In genomic region chr12:104143918-104144317, GRCh38 we compare ENCODE assay signal across 35 cellular contexts.
"Had no signal": no experiment of that assay in that cellular context is flagged by ENCODE, and none has a peak within 500 bp of the region (broad histone marks: within the 10 kb centered on the region; RNA-seq: fewer than 3 reads in every experiment).

No MANE protein-coding gene starts in this region.

- ATAC-seq: activated CD4-positive, CD25-positive, alpha-beta regulatory T cell treated with anti-CD3 and anti-CD28 coated beads, Interleukin-2, amount 50 U/mL, for 24 hours; activated CD8-positive, alpha-beta memory T cell treated with anti-CD3 and anti-CD28 coated beads, Interleukin-2, amount 10 ng/mL, durations not matched to agents 7 days and 5 days; esophagus mucosa; T-helper 17 cell had no signal

- DNase-seq: activated B cell treated with CpG ODN at 0.5 μM for 24 hours; activated CD4-positive, alpha-beta memory T cell treated with anti-CD3 and anti-CD28 coated beads, Interleukin-2, amount 10 ng/mL, durations not matched to agents 7 days and 5 days; activated CD4-positive, alpha-beta T cell treated with anti-CD3 and anti-CD28 coated beads, Interleukin-2, amount 10 ng/mL, durations not matched to agents 7 days and 5 days; activated CD4-positive, alpha-beta T cell treated with anti-CD3 and anti-CD28 coated beads, Interleukin-2, amount 50 U/mL, for 4 hours; activated CD8-positive, alpha-beta memory T cell treated with anti-CD3 and anti-CD28 coated beads, Interleukin-2, amount 10 ng/mL, durations not matched to agents 7 days and 5 days; activated CD8-positive, alpha-beta memory T cell treated with anti-CD3 and anti-CD28 coated beads, Interleukin-2, amount 50 U/mL, for 4 hours; activated effector memory CD4-positive, alpha-beta T cell treated with anti-CD3 and anti-CD28 coated beads, Interleukin-2, amount 50 U/mL, for 16 hours; activated naive CD4-positive, alpha-beta T cell treated with anti-CD3 and anti-CD28 coated beads for 36 hours; activated naive CD8-positive, alpha-beta T cell treated with anti-CD3 and anti-CD28 coated beads, Interleukin-2, amount 10 ng/mL, durations not matched to agents 7 days and 5 days; activated T-cell treated with anti-CD3 and anti-CD28 coated beads, Interleukin-2, amount 50 U/mL, for 1 hour; activated T-cell treated with anti-CD3 and anti-CD28 coated beads, Interleukin-2, amount 50 U/mL, for 48 hours; amniotic stem cell; anterior cingulate cortex; brain microvascular endothelial cell; dorsolateral prefrontal cortex; effector memory CD4-positive, alpha-beta T cell; endodermal cell; foreskin fibroblast; head of caudate nucleus; T-helper 1 cell; T-helper 17 cell; T1000; WERI-Rb-1 had no signal

- H3K36me3 ChIP-seq: brain microvascular endothelial cell, WERI-Rb-1 had no signal

- H3K27ac ChIP-seq: brain microvascular endothelial cell, coronary artery, dorsolateral prefrontal cortex, WERI-Rb-1 had no signal

- H3K36me3 Mint-ChIP-seq: activated naive CD4-positive, alpha-beta T cell treated with anti-CD3 and anti-CD28 coated beads, Interleukin-2, amount 50 U/mL, for 24 hours; activated naive CD8-positive, alpha-beta T cell treated with anti-CD3 and anti-CD28 coated beads, Interleukin-2, amount 10 ng/mL, durations not matched to agents 7 days and 5 days had no signal

- H3K4me3 ChIP-seq: coronary artery, dorsolateral prefrontal cortex had no signal

- FAIRE-seq: astrocyte, bronchial epithelial cell, frontal cortex had no signal

- H3K4me1 Mint-ChIP-seq: central memory CD8-positive, alpha-beta T cell had no signal

- H3K27me3 ChIP-seq: brain microvascular endothelial cell, dorsolateral prefrontal cortex had no signal

- H3K9me3 Mint-ChIP-seq: activated naive CD4-positive, alpha-beta T cell treated with anti-CD3 and anti-CD28 coated beads, Interleukin-2, amount 50 U/mL, for 24 hours; activated naive CD8-positive, alpha-beta T cell treated with anti-CD3 and anti-CD28 coated beads, Interleukin-2, amount 10 ng/mL, durations not matched to agents 7 days and 5 days; activated T-helper 1 cell treated with anti-CD3 and anti-CD28 coated beads, Interleukin-12 subunit alpha, Interleukin-12 subunit beta, Interleukin-2, Interleukin-4 antibody, amounts not matched to agents 30 ng/mL and 10 ng/mL and 1 ng/mL, durations not matched to agents 14 hours and 24 hours and 36 hours; central memory CD8-positive, alpha-beta T cell; T-helper 2 cell treated with Interferon-gamma antibody and Interleukin-4, amounts not matched to agents 5 μg/mL and 100 μg/mL, for 36 hours had no signal

- H3K4me3 Mint-ChIP-seq: activated B cell treated with CpG ODN at 0.5 μM for 24 hours; activated CD4-positive, alpha-beta memory T cell treated with anti-CD3 and anti-CD28 coated beads, Interleukin-2, amount 10 ng/mL, durations not matched to agents 7 days and 5 days; activated CD4-positive, alpha-beta T cell treated with anti-CD3 and anti-CD28 coated beads, Interleukin-2, amount 10 ng/mL, durations not matched to agents 7 days and 5 days; activated CD8-positive, alpha-beta memory T cell treated with anti-CD3 and anti-CD28 coated beads, Interleukin-2, amount 10 ng/mL, durations not matched to agents 7 days and 5 days; activated naive CD4-positive, alpha-beta T cell treated with anti-CD3 and anti-CD28 coated beads for 36 hours; activated naive CD4-positive, alpha-beta T cell treated with anti-CD3 and anti-CD28 coated beads, Interleukin-2, amount 50 U/mL, for 24 hours; activated naive CD8-positive, alpha-beta T cell treated with anti-CD3 and anti-CD28 coated beads, Interleukin-2, amount 10 ng/mL, durations not matched to agents 7 days and 5 days; activated T-helper 1 cell treated with anti-CD3 and anti-CD28 coated beads, Interleukin-12 subunit alpha, Interleukin-12 subunit beta, Interleukin-2, Interleukin-4 antibody, amounts not matched to agents 30 ng/mL and 10 ng/mL and 1 ng/mL, durations not matched to agents 14 hours and 24 hours and 36 hours; central memory CD8-positive, alpha-beta T cell; dendritic cell treated with granulocyte-macrophage colony-stimulating factor and Interleukin-4, amounts not matched to agents 40 ng/mL and 50 ng/mL, for 4 days; endodermal cell; T-helper 17 cell; T-helper 2 cell treated with Interferon-gamma antibody and Interleukin-4, amounts not matched to agents 5 μg/mL and 100 μg/mL, for 36 hours had no signal

- H3K27ac Mint-ChIP-seq: activated B cell treated with CpG ODN at 0.5 μM for 24 hours; activated CD4-positive, alpha-beta memory T cell treated with anti-CD3 and anti-CD28 coated beads, Interleukin-2, amount 10 ng/mL, durations not matched to agents 7 days and 5 days; activated CD4-positive, alpha-beta T cell treated with anti-CD3 and anti-CD28 coated beads, Interleukin-2, amount 10 ng/mL, durations not matched to agents 7 days and 5 days; activated CD8-positive, alpha-beta memory T cell treated with anti-CD3 and anti-CD28 coated beads, Interleukin-2, amount 10 ng/mL, durations not matched to agents 7 days and 5 days; activated naive CD4-positive, alpha-beta T cell treated with anti-CD3 and anti-CD28 coated beads for 36 hours; activated naive CD4-positive, alpha-beta T cell treated with anti-CD3 and anti-CD28 coated beads, Interleukin-2, amount 50 U/mL, for 24 hours; activated naive CD8-positive, alpha-beta T cell treated with anti-CD3 and anti-CD28 coated beads, Interleukin-2, amount 10 ng/mL, durations not matched to agents 7 days and 5 days; activated T-helper 1 cell treated with anti-CD3 and anti-CD28 coated beads, Interleukin-12 subunit alpha, Interleukin-12 subunit beta, Interleukin-2, Interleukin-4 antibody, amounts not matched to agents 30 ng/mL and 10 ng/mL and 1 ng/mL, durations not matched to agents 14 hours and 24 hours and 36 hours; activated T-helper 2 cell treated with anti-CD3 and anti-CD28 coated beads, Interferon-gamma antibody, Interleukin-2, Interleukin-4, amounts not matched to agents 10 μg/mL and 5 μg/mL and 100 μg/mL, durations not matched to agents 14 hours and 24 hours and 36 hours; dendritic cell treated with granulocyte-macrophage colony-stimulating factor and Interleukin-4, amounts not matched to agents 40 ng/mL and 50 ng/mL, for 4 days; endodermal cell; T-helper 17 cell; T-helper 2 cell treated with Interferon-gamma antibody and Interleukin-4, amounts not matched to agents 5 μg/mL and 100 μg/mL, for 36 hours had no signal
